In genomic region chr13:99647593-99647980, GRCh38 we compare ENCODE assay signal across 21 cellular contexts. TPM values are rescaled to one million over a fixed set of nuclear protein-coding genes. Genes with fewer than 3 reads are reported as not detected.
DNase-seq lines count a peak whose midpoint lies in the region; ATAC-seq and TF ChIP-seq lines count a peak whose summit lies in the region.
"Had no signal": no experiment of that assay in that cellular context is flagged by ENCODE, and none has a peak within 500 bp of the region (broad histone marks: within the 10 kb centered on the region; RNA-seq: fewer than 3 reads in every experiment).

No MANE protein-coding gene starts in this region.

- in situ Hi-C loops in G401 (cut with HindIII; ENCODE audit: low sequenced_read_pairs): no loop called here

- H3K9me3 ChIP-seq in colonic mucosa: no peaks in the 10 kb centered on the region
- H3K9me3 ChIP-seq: BLaER1, Caco-2 had no signal

- H3K4me1 ChIP-seq in colonic mucosa: no peaks in the 10 kb centered on the region
- H3K4me1 ChIP-seq: Caco-2 had no signal

- H3K27ac Mint-ChIP-seq in brain (peak overlapping the region in 4 of 5 experiments; percentile 42 to 56 (median 49)), osteocyte (ENCODE audit: unreplicated experiment) (peak overlapping the region; percentile 40)
- H3K27ac Mint-ChIP-seq: B cell; CD4-positive, CD25-positive, alpha-beta regulatory T cell; CD8-positive, alpha-beta T cell; H9 had no signal

- intact Hi-C loops in colonic mucosa (cut with DNase I): no loop called here

- H3K27me3 Mint-ChIP-seq in brain: no peaks in the 10 kb centered on the region
- no peaks in the 10 kb centered on the region for H3K27me3 Mint-ChIP-seq in osteocyte (ENCODE audit: unreplicated experiment)
- H3K27me3 Mint-ChIP-seq: B cell; CD4-positive, CD25-positive, alpha-beta regulatory T cell had no signal

- no peak for ATAC-seq in HG03342 (IDR thresholded peaks at IDR 0.05; ENCODE audit: unreplicated experiment)
- ATAC-seq in HG03354 (IDR thresholded peaks at IDR 0.05; ENCODE audit: poor library complexity, severe bottlenecking, unreplicated experiment): no peak
- ATAC-seq: CD8-positive, alpha-beta T cell; GM12878; HCT116 had no signal

- no peaks in the 10 kb centered on the region for H3K36me3 Mint-ChIP-seq in brain
- no peaks in the 10 kb centered on the region for H3K36me3 Mint-ChIP-seq in osteocyte (ENCODE audit: unreplicated experiment)
- H3K36me3 Mint-ChIP-seq: CD8-positive, alpha-beta T cell had no signal

- H3K27me3 ChIP-seq in colonic mucosa: no peaks in the 10 kb centered on the region
- H3K27me3 ChIP-seq: BLaER1 had no signal

- H3K4me1 Mint-ChIP-seq in brain (peaks cover 19% of the 10 kb centered on the region), osteocyte (ENCODE audit: unreplicated experiment) (peaks cover 48% of the 10 kb centered on the region)

- H3K36me3 ChIP-seq in colonic mucosa: no peaks in the 10 kb centered on the region
- H3K36me3 ChIP-seq: BLaER1 had no signal

- H3K9ac ChIP-seq in colonic mucosa (ENCODE audit: low read depth in 2 of 2, low read length in 2 of 2): no peak overlapping the region
- H3K9ac ChIP-seq: BLaER1, GM23248 had no signal

- DNase-seq in G401 (ENCODE audit: low spot score) (peak; percentile 87), colonic mucosa (peak; percentile 1), osteocyte (ENCODE audit: extremely low spot score, unreplicated experiment) (no peak), NAMALWA (ENCODE audit: low spot score) (no peak)
- DNase-seq: Caco-2; CD4-positive, CD25-positive, alpha-beta regulatory T cell; CD8-positive, alpha-beta T cell; DMS153; DND-41; GDM1; GM23248; H9 had no signal

- H3K9me3 Mint-ChIP-seq in brain (no peaks in the 10 kb centered on the region), osteocyte (ENCODE audit: unreplicated experiment) (no peaks in the 10 kb centered on the region)
- H3K9me3 Mint-ChIP-seq: CD4-positive, CD25-positive, alpha-beta regulatory T cell; CD8-positive, alpha-beta T cell; H9 had no signal

- H3K4me3 ChIP-seq in colonic mucosa: no peak overlapping the region
- H3K4me3 ChIP-seq: BLaER1, GM12878, GM23248 had no signal

- H3K4me3 Mint-ChIP-seq in brain: peak overlapping the region in 2 of 5 experiments; percentile 3 to 60
- peak overlapping the region; percentile 20 for H3K4me3 Mint-ChIP-seq in osteocyte (ENCODE audit: unreplicated experiment)
- H3K4me3 Mint-ChIP-seq: B cell; CD4-positive, CD25-positive, alpha-beta regulatory T cell; CD8-positive, alpha-beta T cell; H9 had no signal

- no peak for TF ChIP-seq CTCF in brain (conservative IDR thresholded peaks at IDR 0.05)
- TF ChIP-seq CTCF in colonic mucosa (IDR thresholded peaks at IDR 0.05): no peak
- no peak for TF ChIP-seq CTCF in osteocyte (IDR thresholded peaks at IDR 0.05)

- H3K27ac ChIP-seq in colonic mucosa: no peak overlapping the region
- H3K27ac ChIP-seq: 22Rv1, BLaER1, C4-2B, GM23248 had no signal

RNA-seq across cellular contexts. Expression of gene CLYBL, which starts 41.1 kb away (rescaled TPM):
- total RNA-seq in G401 (2014; rRNA removed; shearing (Covaris generic)): 13.4 and 14.1 TPM in 2 replicates
- 9.5 TPM for polyA plus RNA-seq in brain (ENCODE audit: insufficient read depth, low read depth, low replicate concordance)
- total RNA-seq in colonic mucosa (10 to 100 TPM; 12.9 to 34.7 TPM), osteocyte (4.4 and 6.4 TPM in 2 replicates)

Comparison
In these comparisons a context has a peak if more than half of its experiments do, and no peak if none do; other contexts are left out.
1. DNase-seq: peak in G401 (single experiment) and colonic mucosa (single experiment); none in osteocyte (single experiment) and NAMALWA (single experiment).